ENCODE assay signal across 1 cellular context in genomic region chr1:24226754-24227153, GRCh38.
A peak's percentile ranks its signal among the peaks of the same experiment; 100 is the strongest.
TF ChIP-seq lines count a peak whose summit lies in the region.

No MANE protein-coding gene starts in this region.

TF ChIP-seq in GM12878, 131 proteins besides CTCF, POLR2A, EP300 and RAD21 (continued from another document and continues in another):
- TF ChIP-seq, protein P1, sequence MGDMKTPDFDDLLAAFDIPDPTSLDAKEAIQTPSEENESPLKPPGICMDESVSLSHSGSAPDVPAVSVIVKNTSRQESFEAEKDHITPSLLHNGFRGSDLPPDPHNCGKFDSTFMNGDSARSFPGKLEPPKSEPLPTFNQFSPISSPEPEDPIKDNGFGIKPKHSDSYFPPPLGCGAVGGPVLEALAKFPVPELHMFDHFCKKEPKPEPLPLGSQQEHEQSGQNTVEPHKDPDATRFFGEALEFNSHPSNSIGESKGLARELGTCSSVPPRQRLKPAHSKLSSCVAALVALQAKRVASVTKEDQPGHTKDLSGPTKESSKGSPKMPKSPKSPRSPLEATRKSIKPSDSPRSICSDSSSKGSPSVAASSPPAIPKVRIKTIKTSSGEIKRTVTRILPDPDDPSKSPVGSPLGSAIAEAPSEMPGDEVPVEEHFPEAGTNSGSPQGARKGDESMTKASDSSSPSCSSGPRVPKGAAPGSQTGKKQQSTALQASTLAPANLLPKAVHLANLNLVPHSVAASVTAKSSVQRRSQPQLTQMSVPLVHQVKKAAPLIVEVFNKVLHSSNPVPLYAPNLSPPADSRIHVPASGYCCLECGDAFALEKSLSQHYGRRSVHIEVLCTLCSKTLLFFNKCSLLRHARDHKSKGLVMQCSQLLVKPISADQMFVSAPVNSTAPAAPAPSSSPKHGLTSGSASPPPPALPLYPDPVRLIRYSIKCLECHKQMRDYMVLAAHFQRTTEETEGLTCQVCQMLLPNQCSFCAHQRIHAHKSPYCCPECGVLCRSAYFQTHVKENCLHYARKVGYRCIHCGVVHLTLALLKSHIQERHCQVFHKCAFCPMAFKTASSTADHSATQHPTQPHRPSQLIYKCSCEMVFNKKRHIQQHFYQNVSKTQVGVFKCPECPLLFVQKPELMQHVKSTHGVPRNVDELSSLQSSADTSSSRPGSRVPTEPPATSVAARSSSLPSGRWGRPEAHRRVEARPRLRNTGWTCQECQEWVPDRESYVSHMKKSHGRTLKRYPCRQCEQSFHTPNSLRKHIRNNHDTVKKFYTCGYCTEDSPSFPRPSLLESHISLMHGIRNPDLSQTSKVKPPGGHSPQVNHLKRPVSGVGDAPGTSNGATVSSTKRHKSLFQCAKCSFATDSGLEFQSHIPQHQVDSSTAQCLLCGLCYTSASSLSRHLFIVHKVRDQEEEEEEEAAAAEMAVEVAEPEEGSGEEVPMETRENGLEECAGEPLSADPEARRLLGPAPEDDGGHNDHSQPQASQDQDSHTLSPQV (IDR thresholded peaks at IDR 0.05) = no peak
- TF ChIP-seq TAF1 (IDR thresholded peaks at IDR 0.05; ENCODE audit: borderline replicate concordance, low read depth, low read length) (no peak), RAD51 (IDR thresholded peaks at IDR 0.05) (no peak), ZNF384 (IDR thresholded peaks at IDR 0.05; ENCODE audit: borderline replicate concordance, low read depth, low read length) (no peak), LARP7 (IDR thresholded peaks at IDR 0.05) (no peak), SRF (IDR thresholded peaks at IDR 0.05; ENCODE audit: low read depth in 2 of 2, low read length in 2 of 2) (no peak), SIN3A (IDR thresholded peaks at IDR 0.05; ENCODE audit: low read depth, low read length) (no peak), JUNB (IDR thresholded peaks at IDR 0.05) (peak; percentile 86), USF1 (IDR thresholded peaks at IDR 0.05; ENCODE audit: borderline replicate concordance, extremely low read length, insufficient read depth, low read depth, low read length) (no peak), IRF3 (IDR thresholded peaks at IDR 0.05) (no peak), MXI1 (IDR thresholded peaks at IDR 0.05; ENCODE audit: low read depth, low read length) (no peak), RUNX3 (IDR thresholded peaks at IDR 0.05; ENCODE audit: low read length) (peak; percentile 88), BRCA1 (IDR thresholded peaks at IDR 0.05; ENCODE audit: low read depth, low read length) (no peak), NFXL1 (IDR thresholded peaks at IDR 0.05; ENCODE audit: borderline replicate concordance) (no peak), MTA3 (IDR thresholded peaks at IDR 0.05; ENCODE audit: borderline replicate concordance, low read length) (peak; percentile 67; the same call in 1 of the 2 replicates), YY1 (IDR thresholded peaks at IDR 0.05; ENCODE audit: low read depth, low read length) (no peak; the same call in 1 of the 2 replicates), BHLHE40 (IDR thresholded peaks at IDR 0.05; ENCODE audit: borderline replicate concordance in 1 of 2, low read depth in 2 of 2, low read length in 1 of 2) (no peak), POLR2AphosphoS2 (IDR thresholded peaks at IDR 0.05; ENCODE audit: low read depth, low read length) (no peak), DPF2 (IDR thresholded peaks at IDR 0.05) (no peak), MEF2A (IDR thresholded peaks at IDR 0.05; ENCODE audit: insufficient read depth, low read depth, low read length) (peak; percentile 78), TCF12 (IDR thresholded peaks at IDR 0.05; ENCODE audit: low read depth, low read length) (no peak), GATAD2B (conservative IDR thresholded peaks at IDR 0.05; ENCODE audit: low read depth) (no peak), NR2F1 (conservative IDR thresholded peaks at IDR 0.05) (no peak), STAT1 (conservative IDR thresholded peaks at IDR 0.05) (no peak), FOXK2 (IDR thresholded peaks at IDR 0.05) (no peak), FOXM1 (IDR thresholded peaks at IDR 0.05; ENCODE audit: low read depth, low read length) (peak; percentile 40; the same call in 1 of the 2 replicates), SIX5 (IDR thresholded peaks at IDR 0.05; ENCODE audit: low read depth, low read length, severe bottlenecking) (no peak), SREBF1 (IDR thresholded peaks at IDR 0.05; ENCODE audit: low read length) (no peak), IKZF1 (conservative IDR thresholded peaks at IDR 0.05) (peak; percentile 57), SPI1 (IDR thresholded peaks at IDR 0.05; ENCODE audit: borderline replicate concordance, insufficient read depth, low read depth, low read length) (peak; percentile 62; the same call in 1 of the 2 replicates), CREB1 (IDR thresholded peaks at IDR 0.05; ENCODE audit: low read depth) (no peak), CBX5 (IDR thresholded peaks at IDR 0.05; ENCODE audit: low read depth) (no peak), RBBP5 (conservative IDR thresholded peaks at IDR 0.05) (no peak), IRF4 (IDR thresholded peaks at IDR 0.05; ENCODE audit: low read depth, low read length) (peak; percentile 81), CHD1 (IDR thresholded peaks at IDR 0.05; ENCODE audit: low read depth, low read length) (no peak), E2F4 (IDR thresholded peaks at IDR 0.05; ENCODE audit: low read depth, low read length) (no peak), PAX8 (IDR thresholded peaks at IDR 0.05) (no peak), KLF5 (IDR thresholded peaks at IDR 0.05; ENCODE audit: partially characterized antibody) (no peak), RELA (IDR thresholded peaks at IDR 0.05; ENCODE audit: borderline replicate concordance, partially characterized antibody) (no peak), ZBTB40 (IDR thresholded peaks at IDR 0.05; ENCODE audit: borderline replicate concordance) (no peak), GABPA (IDR thresholded peaks at IDR 0.05; ENCODE audit: low read depth) (no peak), NFIC (IDR thresholded peaks at IDR 0.05; ENCODE audit: low read depth, low read length) (peak; percentile 81), WRNIP1 (IDR thresholded peaks at IDR 0.05; ENCODE audit: borderline replicate concordance, low read depth, low read length) (no peak), FOS (IDR thresholded peaks at IDR 0.05; ENCODE audit: borderline replicate concordance, extremely low read depth, insufficient read length) (no peak), ZSCAN29 (IDR thresholded peaks at IDR 0.05) (no peak), ZBED1 (IDR thresholded peaks at IDR 0.05; ENCODE audit: borderline replicate concordance) (peak; percentile 75; the same call in 1 of the 2 replicates), TCF7 (IDR thresholded peaks at IDR 0.05; ENCODE audit: borderline replicate concordance) (no peak), SP1 (IDR thresholded peaks at IDR 0.05; ENCODE audit: low read depth, low read length) (no peak), BCL11A (IDR thresholded peaks at IDR 0.05; ENCODE audit: low read depth, low read length) (no peak), HDAC6 (IDR thresholded peaks at IDR 0.05; ENCODE audit: unreplicated experiment) (no peak), CREM (IDR thresholded peaks at IDR 0.05; ENCODE audit: low read depth) (peak; percentile 62; the same call in 1 of the 2 replicates), CHD2 (IDR thresholded peaks at IDR 0.05; ENCODE audit: borderline replicate concordance, low read depth, low read length) (no peak), HDGF (IDR thresholded peaks at IDR 0.05) (no peak), NR2C1 (IDR thresholded peaks at IDR 0.05) (no peak), ETV6 (conservative IDR thresholded peaks at IDR 0.05 in 1 of 2, IDR thresholded peaks at IDR 0.05 in 1 of 2; ENCODE audit: borderline replicate concordance in 1 of 2, low read depth in 1 of 2) (peak in 1 of 2 experiments; percentile 70; a peak in 2 of 4 replicates), MYB (IDR thresholded peaks at IDR 0.05; ENCODE audit: borderline replicate concordance, low read depth, low read length) (no peak), KAT2A (conservative IDR thresholded peaks at IDR 0.05; ENCODE audit: control insufficient read depth, low read depth, low read length) (no peak), MYC (IDR thresholded peaks at IDR 0.05; ENCODE audit: insufficient read depth, insufficient read length, insufficient replicate concordance, low read length, severe bottlenecking) (no peak), BMI1 (IDR thresholded peaks at IDR 0.05; ENCODE audit: borderline replicate concordance) (no peak), NFYA (IDR thresholded peaks at IDR 0.05; ENCODE audit: borderline replicate concordance, low read depth, low read length) (no peak)
- TF ChIP-seq, protein P2, sequence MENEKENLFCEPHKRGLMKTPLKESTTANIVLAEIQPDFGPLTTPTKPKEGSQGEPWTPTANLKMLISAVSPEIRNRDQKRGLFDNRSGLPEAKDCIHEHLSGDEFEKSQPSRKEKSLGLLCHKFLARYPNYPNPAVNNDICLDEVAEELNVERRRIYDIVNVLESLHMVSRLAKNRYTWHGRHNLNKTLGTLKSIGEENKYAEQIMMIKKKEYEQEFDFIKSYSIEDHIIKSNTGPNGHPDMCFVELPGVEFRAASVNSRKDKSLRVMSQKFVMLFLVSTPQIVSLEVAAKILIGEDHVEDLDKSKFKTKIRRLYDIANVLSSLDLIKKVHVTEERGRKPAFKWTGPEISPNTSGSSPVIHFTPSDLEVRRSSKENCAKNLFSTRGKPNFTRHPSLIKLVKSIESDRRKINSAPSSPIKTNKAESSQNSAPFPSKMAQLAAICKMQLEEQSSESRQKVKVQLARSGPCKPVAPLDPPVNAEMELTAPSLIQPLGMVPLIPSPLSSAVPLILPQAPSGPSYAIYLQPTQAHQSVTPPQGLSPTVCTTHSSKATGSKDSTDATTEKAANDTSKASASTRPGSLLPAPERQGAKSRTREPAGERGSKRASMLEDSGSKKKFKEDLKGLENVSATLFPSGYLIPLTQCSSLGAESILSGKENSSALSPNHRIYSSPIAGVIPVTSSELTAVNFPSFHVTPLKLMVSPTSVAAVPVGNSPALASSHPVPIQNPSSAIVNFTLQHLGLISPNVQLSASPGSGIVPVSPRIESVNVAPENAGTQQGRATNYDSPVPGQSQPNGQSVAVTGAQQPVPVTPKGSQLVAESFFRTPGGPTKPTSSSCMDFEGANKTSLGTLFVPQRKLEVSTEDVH (IDR thresholded peaks at IDR 0.05; ENCODE audit: low read depth, partially characterized antibody) = no peak
- TF ChIP-seq, protein P3, sequence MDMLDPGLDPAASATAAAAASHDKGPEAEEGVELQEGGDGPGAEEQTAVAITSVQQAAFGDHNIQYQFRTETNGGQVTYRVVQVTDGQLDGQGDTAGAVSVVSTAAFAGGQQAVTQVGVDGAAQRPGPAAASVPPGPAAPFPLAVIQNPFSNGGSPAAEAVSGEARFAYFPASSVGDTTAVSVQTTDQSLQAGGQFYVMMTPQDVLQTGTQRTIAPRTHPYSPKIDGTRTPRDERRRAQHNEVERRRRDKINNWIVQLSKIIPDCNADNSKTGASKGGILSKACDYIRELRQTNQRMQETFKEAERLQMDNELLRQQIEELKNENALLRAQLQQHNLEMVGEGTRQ (IDR thresholded peaks at IDR 0.05; ENCODE audit: borderline replicate concordance, low read depth, low read length) = no peak
